ENCODE assay signal across 19 cellular contexts in the genomic region with DNA sequence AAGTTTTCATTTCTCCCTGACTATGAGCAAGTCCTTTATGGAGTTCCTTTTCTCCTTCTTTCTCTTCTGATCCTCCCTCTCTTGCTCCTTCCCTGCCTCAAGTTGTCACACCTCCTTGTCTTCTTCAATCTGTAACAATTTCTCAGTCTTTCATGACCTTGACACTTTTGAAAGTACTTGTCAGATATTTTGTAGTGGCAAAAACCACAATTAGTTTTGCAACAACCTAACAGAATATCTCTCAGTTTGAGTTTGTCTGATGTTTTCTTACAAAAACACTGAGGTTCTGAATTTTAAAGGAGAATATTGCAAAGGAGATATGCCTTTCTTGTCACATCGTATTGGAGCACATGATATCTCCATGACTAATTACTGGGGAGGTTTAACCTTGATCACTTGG.
"Had no signal": no experiment of that assay in that cellular context is flagged by ENCODE, and none has a peak within 500 bp of the region (broad histone marks: within the 10 kb centered on the region; RNA-seq: fewer than 3 reads in every experiment).

No MANE protein-coding gene starts in this region.

- H3K9me3 ChIP-seq: lower lobe of right lung, prostate gland, tibial nerve, uterus had no signal

- ATAC-seq: effector memory CD8-positive, alpha-beta T cell; lower lobe of right lung; stimulated activated naive CD8-positive, alpha-beta T cell treated with anti-CD3 and anti-CD28 coated beads, Interleukin-15, Interleukin-2, amounts not matched to agents 100 U/mL and 50 U/mL, for 24 hours had no signal

- H3K4me1 ChIP-seq: prostate gland, uterus had no signal

- H3K4me3 Mint-ChIP-seq: activated naive CD8-positive, alpha-beta T cell treated with anti-CD3 and anti-CD28 coated beads for 36 hours; activated T-helper 1 cell treated with anti-CD3 and anti-CD28 coated beads, Interleukin-12 subunit alpha, Interleukin-12 subunit beta, Interleukin-2, Interleukin-4 antibody, amounts not matched to agents 30 ng/mL and 10 ng/mL and 1 ng/mL, durations not matched to agents 14 hours and 24 hours and 36 hours; effector memory CD8-positive, alpha-beta T cell; mesothelial cell of epicardium; neural crest cell; T-helper 2 cell treated with Interferon-gamma antibody and Interleukin-4, amounts not matched to agents 5 μg/mL and 100 μg/mL, for 36 hours had no signal

- H3K36me3 Mint-ChIP-seq: mesothelial cell of epicardium had no signal

- H3K27ac ChIP-seq: lower lobe of right lung, prostate gland, right atrium auricular region, tibial nerve, uterus had no signal

- H3K4me3 ChIP-seq: lower lobe of right lung, prostate gland, right atrium auricular region, tibial nerve, uterus had no signal

- DNase-seq: activated CD4-positive, alpha-beta T cell treated with anti-CD3 and anti-CD28 coated beads, Interleukin-2, amount 50 U/mL, for 4 hours; activated naive CD4-positive, alpha-beta T cell; activated naive CD8-positive, alpha-beta T cell treated with anti-CD3 and anti-CD28 coated beads for 36 hours; activated T-cell treated with anti-CD3 and anti-CD28 coated beads for 4 hours; amygdala; effector memory CD8-positive, alpha-beta T cell; foreskin fibroblast; islet precursor cell; lower lobe of right lung; stimulated activated naive CD8-positive, alpha-beta T cell treated with anti-CD3 and anti-CD28 coated beads, Interleukin-15, Interleukin-2, amounts not matched to agents 100 U/mL and 50 U/mL, for 24 hours; substantia nigra; uterus had no signal

- H3K27me3 ChIP-seq: right atrium auricular region, tibial nerve, uterus had no signal

- H3K27ac Mint-ChIP-seq: activated naive CD8-positive, alpha-beta T cell treated with anti-CD3 and anti-CD28 coated beads for 36 hours; activated T-helper 1 cell treated with anti-CD3 and anti-CD28 coated beads, Interleukin-12 subunit alpha, Interleukin-12 subunit beta, Interleukin-2, Interleukin-4 antibody, amounts not matched to agents 30 ng/mL and 10 ng/mL and 1 ng/mL, durations not matched to agents 14 hours and 24 hours and 36 hours; mesothelial cell of epicardium; T-helper 2 cell treated with Interferon-gamma antibody and Interleukin-4, amounts not matched to agents 5 μg/mL and 100 μg/mL, for 36 hours had no signal

- H3K36me3 ChIP-seq: lower lobe of right lung, prostate gland, right atrium auricular region, tibial nerve, uterus had no signal
